13 cellular contexts compared by ENCODE assay signal in genomic region chr12:121765573-121765972, GRCh38. TPM values are rescaled to one million over a fixed set of nuclear protein-coding genes. Genes with fewer than 3 reads are reported as not detected.
DNase-seq lines count a peak whose midpoint lies in the region; ATAC-seq and TF ChIP-seq lines count a peak whose summit lies in the region.
"Had no signal": no experiment of that assay in that cellular context is flagged by ENCODE, and none has a peak within 500 bp of the region (broad histone marks: within the 10 kb centered on the region; RNA-seq: fewer than 3 reads in every experiment).

No MANE protein-coding gene starts in this region.

- no peaks in the 10 kb centered on the region for H3K27me3 ChIP-seq in H7 (ENCODE audit: control insufficient read depth, insufficient read depth, low read length)
- H3K27me3 ChIP-seq in RWPE2 (ENCODE audit: insufficient read depth, poor library complexity, severe bottlenecking), result no peaks in the 10 kb centered on the region
- H3K27me3 ChIP-seq: Peyer's patch had no signal

- no peaks in the 10 kb centered on the region for H3K4me1 ChIP-seq in RWPE2 (ENCODE audit: insufficient read depth, poor library complexity, severe bottlenecking)

- peaks cover 8% of the 10 kb centered on the region for H3K36me3 ChIP-seq in H7 (replicated peaks; ENCODE audit: control insufficient read depth, insufficient read depth, low read length)
- H3K36me3 ChIP-seq in RWPE2 (ENCODE audit: low read depth), result peaks cover 11% of the 10 kb centered on the region
- H3K36me3 ChIP-seq: Peyer's patch had no signal

- no peak for TF ChIP-seq CTCF in RWPE2 (IDR thresholded peaks at IDR 0.05; ENCODE audit: poor library complexity, severe bottlenecking)

- H3K27ac ChIP-seq in RWPE2 (ENCODE audit: poor library complexity, severe bottlenecking), result no peak overlapping the region
- peak overlapping the region; percentile 17 for H3K27ac ChIP-seq in temporal lobe (ENCODE audit: low read depth, low read length)
- H3K27ac ChIP-seq: Peyer's patch had no signal

- H3K9me3 ChIP-seq in RWPE2 (ENCODE audit: severe bottlenecking), result no peaks in the 10 kb centered on the region
- H3K9me3 ChIP-seq: Peyer's patch had no signal

- H3K4me3 ChIP-seq in H7 (ENCODE audit: insufficient read depth, low read depth, low read length) (no peak overlapping the region), RWPE2 (ENCODE audit: severe bottlenecking) (no peak overlapping the region)
- H3K4me3 ChIP-seq: Peyer's patch had no signal

- DNase-seq in H7 (peak; percentile 69), RWPE2 (ENCODE audit: low spot score) (no peak), fibroblast of peridontal ligament (ENCODE audit: extremely low read depth) (peak; percentile 83), activated gamma-delta T cell treated with Interleukin-2 at 50 U/mL for 16 hours (no peak), foreskin melanocyte (no peak)
- no peak for DNase-seq in activated effector memory CD4-positive, alpha-beta T cell treated with Interleukin-2 at 50 U/mL for 16 hours
- DNase-seq: activated CD4-positive, alpha-beta memory T cell treated with anti-CD3 and anti-CD28 coated beads, Interleukin-2, amount 10 ng/mL, durations not matched to agents 7 days and 5 days; Karpas-422; left cardiac atrium; Peyer's patch; small intestine; stimulated activated naive CD8-positive, alpha-beta T cell treated with anti-CD3 and anti-CD28 coated beads, Interleukin-15, Interleukin-2, amounts not matched to agents 100 U/mL and 50 U/mL, for 24 hours had no signal

- peak; percentile 77 for ATAC-seq in RWPE2 (ENCODE audit: low read depth)
- ATAC-seq: stimulated activated naive CD8-positive, alpha-beta T cell treated with anti-CD3 and anti-CD28 coated beads, Interleukin-15, Interleukin-2, amounts not matched to agents 100 U/mL and 50 U/mL, for 24 hours had no signal

RNA-seq across cellular contexts. Expression of gene RHOF, which starts 27.9 kb away (rescaled TPM):
- total RNA-seq in H7 (2014; rRNA removed; shearing (Covaris generic)), result 23.8 and 25.5 TPM in 2 replicates
- 10.1 TPM for total RNA-seq in temporal lobe

RNA-seq across cellular contexts. Expression of gene SETD1B, which starts 38.2 kb away (rescaled TPM):
- 3.5 and 4.6 TPM in 2 replicates for total RNA-seq in H7 (2014; rRNA removed; shearing (Covaris generic))
- 7.1 TPM for total RNA-seq in temporal lobe

RNA-seq across cellular contexts. Expression of gene TMEM120B, which starts 53.0 kb away (rescaled TPM):
- 23.8 and 33.6 TPM in 2 replicates for total RNA-seq in H7 (2014; rRNA removed; shearing (Covaris generic))
- total RNA-seq in temporal lobe, result 7.4 TPM

Comparison
In these comparisons a context has a peak if more than half of its experiments do, and no peak if none do; other contexts are left out.
1. DNase-seq: peak in H7 (single experiment) and fibroblast of peridontal ligament (single experiment); none in RWPE2 (single experiment), activated gamma-delta T cell treated with Interleukin-2 at 50 U/mL for 16 hours (single experiment), foreskin melanocyte (single experiment) and activated effector memory CD4-positive, alpha-beta T cell treated with Interleukin-2 at 50 U/mL for 16 hours (single experiment).